19 cellular contexts compared by ENCODE assay signal in the genomic region with DNA sequence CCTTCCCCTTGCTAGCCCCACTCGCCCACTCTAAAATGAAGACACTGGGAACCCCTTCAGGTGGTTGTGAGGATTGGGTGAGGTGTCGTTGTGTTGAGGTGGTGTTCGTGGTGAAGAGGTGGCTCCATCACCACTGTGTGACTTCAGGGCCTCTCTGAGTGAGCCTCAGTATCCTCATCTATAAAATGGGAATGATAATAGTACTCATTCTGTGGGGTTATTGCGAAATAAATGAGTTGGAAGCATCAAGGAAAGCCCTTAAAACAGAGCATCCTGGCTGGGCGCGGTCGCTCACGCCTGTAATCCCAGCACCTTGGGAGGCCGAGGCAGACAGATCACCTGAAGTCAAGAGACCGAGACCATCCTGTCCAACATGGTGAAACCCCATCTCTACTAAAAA. TPM values are rescaled to one million over a fixed set of nuclear protein-coding genes. Genes with fewer than 3 reads are reported as not detected.
DNase-seq lines count a peak whose midpoint lies in the region; ATAC-seq, FAIRE-seq and TF ChIP-seq lines count a peak whose summit lies in the region.
"Had no signal": no experiment of that assay in that cellular context is flagged by ENCODE, and none has a peak within 500 bp of the region (broad histone marks: within the 10 kb centered on the region; RNA-seq: fewer than 3 reads in every experiment).

No MANE protein-coding gene starts in this region.

- H3K27ac Mint-ChIP-seq in T-helper 2 cell treated with Interferon-gamma antibody and Interleukin-4, amounts not matched to agents 5 μg/mL and 100 μg/mL, for 36 hours: peak overlapping the region; percentile 56

- no peaks in the 10 kb centered on the region for H3K9me2 ChIP-seq in Karpas-422 (replicated peaks; ENCODE audit: insufficient read depth, low read length)

- no peaks in the 10 kb centered on the region for H3K9me3 Mint-ChIP-seq in T-helper 2 cell treated with Interferon-gamma antibody and Interleukin-4, amounts not matched to agents 5 μg/mL and 100 μg/mL, for 36 hours

- H3K27me3 Mint-ChIP-seq in T-helper 2 cell treated with Interferon-gamma antibody and Interleukin-4, amounts not matched to agents 5 μg/mL and 100 μg/mL, for 36 hours (ENCODE audit: low read depth): peaks cover 8% of the 10 kb centered on the region

- H3K4me3 Mint-ChIP-seq in T-helper 2 cell treated with Interferon-gamma antibody and Interleukin-4, amounts not matched to agents 5 μg/mL and 100 μg/mL, for 36 hours: peak overlapping the region; percentile 25

- no peak for TF ChIP-seq POLR2A in GM12878 (IDR thresholded peaks at IDR 0.05; ENCODE audit: low read depth, low read length)

- WGBS in GM12878 (ENCODE audit: insufficient coverage, insufficient replicate concordance, low lambda C conversion rate, missing lambda C conversion rate): 73% methylated on average over 10 of the region's 10 CpGs

- H3K9me3 ChIP-seq in BLaER1: no peaks in the 10 kb centered on the region
- no peaks in the 10 kb centered on the region for H3K9me3 ChIP-seq in GM12878 (replicated peaks; ENCODE audit: control insufficient read depth, insufficient read depth, low read length)
- H3K9me3 ChIP-seq in Karpas-422 (ENCODE audit: low read length): no peaks in the 10 kb centered on the region

- ATAC-seq in GM12878: no peak
- ATAC-seq: HCT116 had no signal

- no peak overlapping the region for H2AFZ ChIP-seq in GM12878 (ENCODE audit: control insufficient read depth, low read depth, low read length)
- H2AFZ ChIP-seq in Karpas-422 (ENCODE audit: low read length): no peak overlapping the region
- H2AFZ ChIP-seq: GM23248, PC-9 had no signal

- in situ Hi-C loops in GM12878 (cut with MboI): no loop called here

- H3K27me3 ChIP-seq in BLaER1: no peaks in the 10 kb centered on the region
- H3K27me3 ChIP-seq in GM12878 (replicated peaks in 1 of 2; ENCODE audit: control insufficient read depth in 2 of 2, insufficient read depth in 2 of 2, low read length in 1 of 2): no peaks in the 10 kb centered on the region
- no peaks in the 10 kb centered on the region for H3K27me3 ChIP-seq in Karpas-422 (ENCODE audit: low read length)

- no peaks in the 10 kb centered on the region; the same call in 1 of the 2 replicates for H3K79me2 ChIP-seq in GM12878 (ENCODE audit: control insufficient read depth, insufficient read depth, low read length)
- H3K79me2 ChIP-seq in Karpas-422 (ENCODE audit: low read length): no peaks in the 10 kb centered on the region

- POLR2A ChIA-PET in GM12878 (lab: Charles Lee): interaction anchor here (1.2 kb wide), 1 partner anchor 14 kb away, joined by 3 read pairs; no protein-coding TSS in a partner anchor

- FAIRE-seq in GM12878 (lab: Jason Lieb, UNC): no peak
- FAIRE-seq: GM12891, GM18507 had no signal

- CTCF ChIA-PET in GM12878 (lab: Yijun Ruan, JAX): interaction anchor here (1.0 to 1.3 kb wide), 2 partner anchors 127 to 178 kb away, joined by 3 read pairs; no protein-coding TSS in a partner anchor

- TF ChIP-seq RAD21 in GM12878 (IDR thresholded peaks at IDR 0.05; ENCODE audit: insufficient read depth, low read depth, low read length): no peak

- TF ChIP-seq CTCF in GM12878 (IDR thresholded peaks at IDR 0.05 in 2 of 3, conservative IDR thresholded peaks at IDR 0.05 in 1 of 3; ENCODE audit: control insufficient read depth in 2 of 3, extremely low read depth in 1 of 3, insufficient read depth in 1 of 3, low read depth in 3 of 3, low read length in 3 of 3): no peak

- H3K4me1 ChIP-seq in BLaER1 (peaks cover 66% of the 10 kb centered on the region), GM12878 (ENCODE audit: control insufficient read depth, insufficient read depth, low read length) (peaks cover 40% of the 10 kb centered on the region), Karpas-422 (ENCODE audit: low read length) (peaks cover 22% of the 10 kb centered on the region)

- H3K4me1 Mint-ChIP-seq in T-helper 2 cell treated with Interferon-gamma antibody and Interleukin-4, amounts not matched to agents 5 μg/mL and 100 μg/mL, for 36 hours (ENCODE audit: low read depth): peaks cover 19% of the 10 kb centered on the region

- no peak for TF ChIP-seq EP300 in GM12878 (IDR thresholded peaks at IDR 0.05; ENCODE audit: borderline replicate concordance in 1 of 2, control insufficient read depth in 1 of 2, low read depth in 2 of 2, low read length in 2 of 2)

- no peak overlapping the region for H3K9ac ChIP-seq in BLaER1
- no peak overlapping the region for H3K9ac ChIP-seq in GM12878 (ENCODE audit: control insufficient read depth, insufficient read depth, low read length)
- no peak overlapping the region for H3K9ac ChIP-seq in Karpas-422 (ENCODE audit: low read length)
- H3K9ac ChIP-seq: GM23248 had no signal

- peak overlapping the region; percentile 57 for H3K4me2 ChIP-seq in BLaER1
- 0 out of 2 replicates have a peak overlapping the region, but pooled peaks have one; percentile 2 for H3K4me2 ChIP-seq in GM12878 (ENCODE audit: control insufficient read depth, insufficient read depth)
- H3K4me2 ChIP-seq in Karpas-422 (ENCODE audit: low read depth, low read length, poor library complexity, severe bottlenecking): no peak overlapping the region

- DNase-seq in T-helper 2 cell treated with Interferon-gamma antibody and Interleukin-4, amounts not matched to agents 5 μg/mL and 100 μg/mL, for 36 hours (ENCODE audit: low spot score): no peak
- DNase-seq in T-helper 2 cell: no peak
- DNase-seq in GM12878 (ENCODE audit: low read depth, low spot score): no peak
- no peak for DNase-seq in Karpas-422
- DNase-seq in COR-L47 (lab: John Stamatoyannopoulos, UW): no peak
- DNase-seq: 8988T, GDM1, GM23248, KG1, NCI-H1048, NCI-H146, NCI-H2081 treated with DMSO at 0.1 percent for 48 hours, NCI-H510A treated with DMSO at 0.1 percent for 48 hours, NCI-H82, PC-9 had no signal

- H4K20me1 ChIP-seq in BLaER1 (peaks cover 3% of the 10 kb centered on the region; the same call in 1 of the 2 replicates), GM12878 (ENCODE audit: control insufficient read depth, insufficient read depth) (no peaks in the 10 kb centered on the region), Karpas-422 (ENCODE audit: insufficient read depth, low read depth, low read length) (no peaks in the 10 kb centered on the region)

- RAD21 ChIA-PET in GM12878 (lab: Charles Lee; ENCODE audit: unreplicated experiment): no interaction called here

- intact Hi-C loops in GM12878 (cut with micrococcal nuclease; ENCODE audit: unreplicated experiment): no loop called here

- H3K27ac ChIP-seq in BLaER1 (no peak overlapping the region), GM12878 (ENCODE audit: control insufficient read depth, insufficient read depth) (no peak overlapping the region), Karpas-422 (ENCODE audit: low read length) (no peak overlapping the region)
- H3K27ac ChIP-seq: GM23248, PC-9 had no signal

- H3K4me3 ChIP-seq in BLaER1 (no peak overlapping the region), GM12878 (no peak overlapping the region), Karpas-422 (ENCODE audit: low read length) (no peak overlapping the region)
- H3K4me3 ChIP-seq: GM23248, PC-9 had no signal

- no peaks in the 10 kb centered on the region for H3K36me3 Mint-ChIP-seq in T-helper 2 cell treated with Interferon-gamma antibody and Interleukin-4, amounts not matched to agents 5 μg/mL and 100 μg/mL, for 36 hours (ENCODE audit: low read depth)

- SMC1A ChIA-PET in GM12878 (lab: Charles Lee; ENCODE audit: uncharacterized antibody, unreplicated experiment): interaction anchor here (1.0 to 1.2 kb wide), 2 partner anchors 10 to 23 kb away, joined by 3 read pairs; no protein-coding TSS in a partner anchor

- H3K36me3 ChIP-seq in BLaER1: no peaks in the 10 kb centered on the region
- no peaks in the 10 kb centered on the region for H3K36me3 ChIP-seq in GM12878 (ENCODE audit: control insufficient read depth in 2 of 2, insufficient read depth in 2 of 2, low read length in 1 of 2)
- H3K36me3 ChIP-seq in Karpas-422 (ENCODE audit: insufficient read depth, low read length): no peaks in the 10 kb centered on the region

- no TSS peak for BruUV-seq in GM12878 (replicated peaks; lab: Mats Ljungman, UMichigan)

RNA-seq across cellular contexts. Expression of a gene that starts 6.7 kb away (rescaled TPM):
- total RNA-seq in GM12878 (2013; cell fraction: nucleolus; rRNA removed): 37.8 and 40.5 TPM in 2 replicates
- total RNA-seq in GM12878 (2014; rRNA removed) (106 TPM in 2 replicates), GM12878 (2014; rRNA removed; fragmentation: Illumina TruSeq; extraction: Trizol) (71.4 and 80.8 TPM in 2 replicates), GM12878 (2021) (180 and 191 TPM in 2 replicates)
- polyA plus RNA-seq in GM12878 (2011; ENCODE audit: low read depth): 85.9 TPM
- polyA plus RNA-seq in GM12878 (2011; rRNA removed) (106 and 147 TPM in 2 replicates), GM12878 (2014; fragmentation: Illumina TruSeq; extraction: Trizol) (189 and 225 TPM in 2 replicates), GM12878 (2014; fragmentation: Nextera tagmentation; extraction: Ambion mirVana) (10 to 100 TPM; 14.5 to 32.6 TPM), GM12878 (2014; rRNA removed) (200 and 211 TPM in 2 replicates), GM12878 (2016; fragmentation: Nextera tagmentation; extraction: Ambion mirVana) (100 to 1,000 TPM; 169 to 194 TPM)
- polyA plus RNA-seq in GM12878 (2011; cell fraction: cytosol; rRNA removed): 195 and 246 TPM in 2 replicates
- 53.2 and 58.0 TPM in 2 replicates for polyA plus RNA-seq in GM12878 (2011; cell fraction: nucleus; rRNA removed)
- 125 and 138 TPM in 2 replicates for polyA plus RNA-seq in GM12878 (2012)
- polyA minus RNA-seq in GM12878 (2011; rRNA and poly(A)+ RNA removed): 88.5 and 105 TPM in 2 replicates
- polyA minus RNA-seq in GM12878 (2011; cell fraction: cytosol; rRNA and poly(A)+ RNA removed): 30.7 and 31.0 TPM in 2 replicates
- 29.0 and 35.5 TPM in 2 replicates for polyA minus RNA-seq in GM12878 (2011; cell fraction: nucleus; rRNA and poly(A)+ RNA removed)
- total RNA-seq in Karpas-422 (2014; rRNA removed; shearing (Covaris generic); ENCODE audit: low replicate concordance): 262 and 391 TPM in 2 replicates

RNA-seq across cellular contexts. Expression of a gene that starts 19.6 kb away (rescaled TPM):
- total RNA-seq in GM12878 (2013; cell fraction: nucleolus; rRNA removed): 18.1 and 20.0 TPM in 2 replicates
- total RNA-seq in GM12878 (2014; rRNA removed) (1.4 and 2.1 TPM in 2 replicates), GM12878 (2014; rRNA removed; fragmentation: Illumina TruSeq; extraction: Trizol) (1.2 and 1.3 TPM in 2 replicates), GM12878 (2021) (3.1 and 5.1 TPM in 2 replicates)
- polyA plus RNA-seq in GM12878 (2011; ENCODE audit: low read depth): 2.6 TPM
- polyA plus RNA-seq in GM12878 (2011; rRNA removed) (4.0 and 5.3 TPM in 2 replicates), GM12878 (2014; fragmentation: Illumina TruSeq; extraction: Trizol) (2.6 and 2.9 TPM in 2 replicates), GM12878 (2014; fragmentation: Nextera tagmentation; extraction: Ambion mirVana) (under 1 TPM in 1 of 2 experiments, not detected in 1; 0.02 TPM), GM12878 (2014; rRNA removed) (4.5 and 5.3 TPM in 2 replicates), GM12878 (2016; fragmentation: Nextera tagmentation; extraction: Ambion mirVana) (1 to 10 TPM in 1 of 2 experiments, under 1 TPM in 1; 0.25 to 1.2 TPM)
- 3.2 and 4.8 TPM in 2 replicates for polyA plus RNA-seq in GM12878 (2011; cell fraction: cytosol; rRNA removed)
- polyA plus RNA-seq in GM12878 (2011; cell fraction: nucleus; rRNA removed): 34.5 and 36.3 TPM in 2 replicates
- 5.5 and 10.1 TPM in 2 replicates for polyA plus RNA-seq in GM12878 (2012)
- polyA minus RNA-seq in GM12878 (2011; rRNA and poly(A)+ RNA removed): 2.3 and 3.1 TPM in 2 replicates
- polyA minus RNA-seq in GM12878 (2011; cell fraction: cytosol; rRNA and poly(A)+ RNA removed): 0.67 and 1.7 TPM in 2 replicates
- 3.0 and 8.3 TPM in 2 replicates for polyA minus RNA-seq in GM12878 (2011; cell fraction: nucleus; rRNA and poly(A)+ RNA removed)
- 3.1 and 4.5 TPM in 2 replicates for total RNA-seq in Karpas-422 (2014; rRNA removed; shearing (Covaris generic); ENCODE audit: low replicate concordance)

RNA-seq across cellular contexts. Expression of a gene that starts 19.6 kb away (rescaled TPM):
- total RNA-seq in GM12878 (2013; cell fraction: nucleolus; rRNA removed): 9.4 and 11.8 TPM in 2 replicates
- total RNA-seq in GM12878 (2014; rRNA removed) (0.56 and 0.98 TPM in 2 replicates), GM12878 (2014; rRNA removed; fragmentation: Illumina TruSeq; extraction: Trizol) (0.63 and 1.6 TPM in 2 replicates), GM12878 (2021) (0.82 and 1.2 TPM in 2 replicates)
- polyA plus RNA-seq in GM12878 (2011; ENCODE audit: low read depth): 1.00 TPM
- polyA plus RNA-seq in GM12878 (2011; rRNA removed) (0.67 and 1.2 TPM in 2 replicates), GM12878 (2014; fragmentation: Illumina TruSeq; extraction: Trizol) (0.48 and 0.92 TPM in 2 replicates), GM12878 (2014; fragmentation: Nextera tagmentation; extraction: Ambion mirVana) (under 1 TPM; 0.42 to 0.77 TPM), GM12878 (2014; rRNA removed) (0.51 and 1.2 TPM in 2 replicates), GM12878 (2016; fragmentation: Nextera tagmentation; extraction: Ambion mirVana) (under 1 TPM; 0.58 to 0.82 TPM)
- polyA plus RNA-seq in GM12878 (2011; cell fraction: cytosol; rRNA removed): 0.62 and 0.78 TPM in 2 replicates
- 1.2 and 2.2 TPM in 2 replicates for polyA plus RNA-seq in GM12878 (2011; cell fraction: nucleus; rRNA removed)
- polyA plus RNA-seq in GM12878 (2012): 1.3 and 3.3 TPM in 2 replicates
- polyA minus RNA-seq in GM12878 (2011; rRNA and poly(A)+ RNA removed): 0.46 and 0.51 TPM in 2 replicates
- polyA minus RNA-seq in GM12878 (2011; cell fraction: cytosol; rRNA and poly(A)+ RNA removed): not detected in 2 replicates
- polyA minus RNA-seq in GM12878 (2011; cell fraction: nucleus; rRNA and poly(A)+ RNA removed): 0.73 and 1.2 TPM in 2 replicates
- 1.4 and 1.5 TPM in 2 replicates for total RNA-seq in Karpas-422 (2014; rRNA removed; shearing (Covaris generic); ENCODE audit: low replicate concordance)
- polyA plus RNA-seq: GM23248 had no signal

RNA-seq across cellular contexts. Expression of a gene that starts 50.8 kb away (rescaled TPM):
- total RNA-seq in GM12878 (2013; cell fraction: nucleolus; rRNA removed): 223 and 249 TPM in 2 replicates
- total RNA-seq in GM12878 (2014; rRNA removed): 154 and 164 TPM in 2 replicates
- total RNA-seq in GM12878 (2014; rRNA removed; fragmentation: Illumina TruSeq; extraction: Trizol): 145 and 147 TPM in 2 replicates
- 153 and 154 TPM in 2 replicates for total RNA-seq in GM12878 (2021)
- polyA plus RNA-seq in GM12878 (2011; ENCODE audit: low read depth): 251 TPM
- 285 and 331 TPM in 2 replicates for polyA plus RNA-seq in GM12878 (2011; rRNA removed)
- 262 and 280 TPM in 2 replicates for polyA plus RNA-seq in GM12878 (2011; cell fraction: cytosol; rRNA removed)
- 560 and 603 TPM in 2 replicates for polyA plus RNA-seq in GM12878 (2011; cell fraction: nucleus; rRNA removed)
- 155 and 221 TPM in 2 replicates for polyA plus RNA-seq in GM12878 (2012)
- polyA plus RNA-seq in GM12878 (2014; fragmentation: Illumina TruSeq; extraction: Trizol): 189 and 199 TPM in 2 replicates
- 100 to 1,000 TPM; 150 to 151 TPM for polyA plus RNA-seq in GM12878 (2014; fragmentation: Nextera tagmentation; extraction: Ambion mirVana)
- polyA plus RNA-seq in GM12878 (2014; rRNA removed): 170 and 182 TPM in 2 replicates
- 100 to 1,000 TPM; 196 to 206 TPM for polyA plus RNA-seq in GM12878 (2016; fragmentation: Nextera tagmentation; extraction: Ambion mirVana)
- 318 and 386 TPM in 2 replicates for polyA minus RNA-seq in GM12878 (2011; rRNA and poly(A)+ RNA removed)
- 63.9 and 75.7 TPM in 2 replicates for polyA minus RNA-seq in GM12878 (2011; cell fraction: cytosol; rRNA and poly(A)+ RNA removed)
- polyA minus RNA-seq in GM12878 (2011; cell fraction: nucleus; rRNA and poly(A)+ RNA removed): 138 and 194 TPM in 2 replicates
- 201 and 257 TPM in 2 replicates for total RNA-seq in Karpas-422 (2014; rRNA removed; shearing (Covaris generic); ENCODE audit: low replicate concordance)

RNA-seq across cellular contexts. Expression of a gene that starts 51.5 kb away (rescaled TPM):
- total RNA-seq in GM12878 (2013; cell fraction: nucleolus; rRNA removed): 114 and 128 TPM in 2 replicates
- total RNA-seq in GM12878 (2014; rRNA removed): 23.3 and 25.1 TPM in 2 replicates
- total RNA-seq in GM12878 (2014; rRNA removed; fragmentation: Illumina TruSeq; extraction: Trizol): 22.3 and 22.7 TPM in 2 replicates
- total RNA-seq in GM12878 (2021): 23.9 and 25.2 TPM in 2 replicates
- 13.3 TPM for polyA plus RNA-seq in GM12878 (2011; ENCODE audit: low read depth)
- 32.8 and 39.7 TPM in 2 replicates for polyA plus RNA-seq in GM12878 (2011; rRNA removed)
- polyA plus RNA-seq in GM12878 (2011; cell fraction: cytosol; rRNA removed): 34.8 and 37.6 TPM in 2 replicates
- polyA plus RNA-seq in GM12878 (2011; cell fraction: nucleus; rRNA removed): 76.6 and 77.5 TPM in 2 replicates
- 22.3 and 31.1 TPM in 2 replicates for polyA plus RNA-seq in GM12878 (2012)
- polyA plus RNA-seq in GM12878 (2014; fragmentation: Illumina TruSeq; extraction: Trizol): 22.5 and 27.4 TPM in 2 replicates
- polyA plus RNA-seq in GM12878 (2014; fragmentation: Nextera tagmentation; extraction: Ambion mirVana): 1 to 10 TPM; 3.0 to 4.9 TPM
- 25.4 and 28.5 TPM in 2 replicates for polyA plus RNA-seq in GM12878 (2014; rRNA removed)
- 10 to 100 TPM; 18.2 to 20.2 TPM for polyA plus RNA-seq in GM12878 (2016; fragmentation: Nextera tagmentation; extraction: Ambion mirVana)
- 18.5 and 31.0 TPM in 2 replicates for polyA minus RNA-seq in GM12878 (2011; rRNA and poly(A)+ RNA removed)
- 9.3 and 12.7 TPM in 2 replicates for polyA minus RNA-seq in GM12878 (2011; cell fraction: cytosol; rRNA and poly(A)+ RNA removed)
- 21.2 and 34.4 TPM in 2 replicates for polyA minus RNA-seq in GM12878 (2011; cell fraction: nucleus; rRNA and poly(A)+ RNA removed)
- total RNA-seq in Karpas-422 (2014; rRNA removed; shearing (Covaris generic); ENCODE audit: low replicate concordance): 45.1 and 50.0 TPM in 2 replicates
